In genomic region chr10:132834311-132834761, GRCh38 we compare ENCODE assay signal across 1 cellular context.
TF ChIP-seq lines count a peak whose summit lies in the region.

No MANE protein-coding gene starts in this region.

TF ChIP-seq in SK-N-SH, 30 proteins besides CTCF, POLR2A, EP300 and RAD21 (continued from another document):
- TF ChIP-seq REST (IDR thresholded peaks at IDR 0.05; ENCODE audit: low read depth, low read length): no peak
- no peak for TF ChIP-seq FOSL2 (IDR thresholded peaks at IDR 0.05; ENCODE audit: borderline replicate concordance, low read depth)
- TF ChIP-seq TCF12 (IDR thresholded peaks at IDR 0.05): no peak
